In genomic region chr1:31712625-31713024, GRCh38 we compare ENCODE assay signal across 10 cellular contexts. TPM values are rescaled to one million over a fixed set of nuclear protein-coding genes. Genes with fewer than 3 reads are reported as not detected.
DNase-seq lines count a peak whose midpoint lies in the region; ATAC-seq and TF ChIP-seq lines count a peak whose summit lies in the region.
"Had no signal": no experiment of that assay in that cellular context is flagged by ENCODE, and none has a peak within 500 bp of the region (broad histone marks: within the 10 kb centered on the region; RNA-seq: fewer than 3 reads in every experiment).

No MANE protein-coding gene starts in this region.

- TF ChIP-seq CTCF in AG04450 (IDR thresholded peaks at IDR 0.05; ENCODE audit: low read depth, low read length) (no peak), Panc1 (IDR thresholded peaks at IDR 0.05) (no peak)

- peak; percentile 55 for DNase-seq in AG04450 (ENCODE audit: low read depth, low spot score)
- no peak for DNase-seq in Panc1 (ENCODE audit: low read depth, low spot score)
- peak; percentile 53 for DNase-seq in fibroblast of gingiva (ENCODE audit: low read depth)
- peak; percentile 79 for DNase-seq in non-pigmented ciliary epithelial cell (ENCODE audit: low read depth)
- no peak for DNase-seq in NOMO-1 treated with DMSO at 0.1 percent for 48 hours (lab: John Stamatoyannopoulos, UW; ENCODE audit: unreplicated experiment)
- DNase-seq in COLO668 (lab: John Stamatoyannopoulos, UW; ENCODE audit: unreplicated experiment): no peak
- DNase-seq in DMS79 treated with DMSO at 0.1 percent for 48 hours (lab: John Stamatoyannopoulos, UW): no peak

- BruUV-seq in Panc1 (replicated peaks; lab: Mats Ljungman, UMichigan): no TSS peak

- no peaks in the 10 kb centered on the region for H3K36me3 ChIP-seq in Panc1 (ENCODE audit: control insufficient read depth, insufficient read depth, low read length)

- in situ Hi-C loops in Panc1 (cut with HindIII; ENCODE audit: low pct_unique_long_range_greater_than_20kb, low sequenced_read_pairs): no loop called here

- H3K9me3 ChIP-seq in AG04450 (ENCODE audit: control insufficient read depth, insufficient read depth, low read length): peaks cover 3% of the 10 kb centered on the region; the same call in 1 of the 2 replicates
- H3K9me3 ChIP-seq in Panc1 (ENCODE audit: control insufficient read depth, insufficient read depth, low read depth, low read length): no peaks in the 10 kb centered on the region

- H3K4me3 ChIP-seq in AG04450 (ENCODE audit: low read depth, low read length) (peak overlapping the region; percentile 7; the same call in 1 of the 2 replicates), Panc1 (ENCODE audit: low read depth in 2 of 2, low read length in 2 of 2) (no peak overlapping the region)

- intact Hi-C loops in Panc1 (cut with micrococcal nuclease; ENCODE audit: unreplicated experiment): no loop called here

- no peaks in the 10 kb centered on the region for H3K27me3 ChIP-seq in AG04450 (ENCODE audit: control insufficient read depth, insufficient read depth, low read length)
- H3K27me3 ChIP-seq in Panc1 (ENCODE audit: control insufficient read depth, insufficient read depth, low read length): no peaks in the 10 kb centered on the region

- H3K27ac ChIP-seq in AG04450 (ENCODE audit: low read depth, low read length) (peak overlapping the region; percentile 95), Panc1 (ENCODE audit: low read length) (peak overlapping the region; percentile 71)
- H3K27ac ChIP-seq: epithelial cell of prostate had no signal

- no peak for ATAC-seq in Panc1
- no peak for ATAC-seq in GM21381 (IDR thresholded peaks at IDR 0.05; ENCODE audit: unreplicated experiment)

- POLR2A ChIA-PET in AG04450 (lab: Yijun Ruan, JAX): interaction anchor here (1.5 to 2.1 kb wide), 3 partner anchors 9 to 68 kb away, joined by 3 to 12 read pairs (median 9); partner anchors contain the start of genes COL16A1 and PEF1
- POLR2A ChIA-PET in Panc1 (lab: Charles Lee): interaction anchor here (0.6 kb wide), 1 partner anchor 1630 kb away, joined by 3 read pairs; no protein-coding TSS in a partner anchor

- H3K4me1 ChIP-seq in Panc1 (ENCODE audit: control insufficient read depth, insufficient read depth, low read length): peaks cover 47% of the 10 kb centered on the region

- CTCF ChIA-PET in AG04450 (lab: Charles Lee): interaction anchor here (1.0 to 1.7 kb wide), 4 partner anchors 16 to 251 kb away, joined by 3 to 7 read pairs (median 3); no protein-coding TSS in a partner anchor
- CTCF ChIA-PET in Panc1 (lab: Charles Lee): interaction anchor here (0.6 to 0.7 kb wide), 3 partner anchors 47 to 77 kb away, joined by 3 to 4 read pairs (median 3); no protein-coding TSS in a partner anchor

RNA-seq across cellular contexts. Expression of gene COL16A1, which starts 8.8 kb away (rescaled TPM):
- 35.4 and 39.5 TPM in 2 replicates for polyA plus RNA-seq in AG04450 (2011; rRNA removed)
- polyA minus RNA-seq in AG04450 (2011; rRNA and poly(A)+ RNA removed): 47.0 and 64.1 TPM in 2 replicates
- total RNA-seq in Panc1 (2021; ENCODE audit: unreplicated experiment): 7.6 TPM
- polyA plus RNA-seq in Panc1 (2012; ENCODE audit: insufficient read length): 3.5 TPM
- polyA plus RNA-seq: CD14-positive monocyte had no signal

RNA-seq across cellular contexts. Expression of gene ADGRB2, which starts 51.5 kb away (rescaled TPM):
- polyA plus RNA-seq in AG04450 (2011; rRNA removed): 5.4 and 7.2 TPM in 2 replicates
- 6.6 and 7.8 TPM in 2 replicates for polyA minus RNA-seq in AG04450 (2011; rRNA and poly(A)+ RNA removed)
- total RNA-seq in Panc1 (2021; ENCODE audit: unreplicated experiment): 34.8 TPM
- 31.5 TPM for polyA plus RNA-seq in Panc1 (2012; ENCODE audit: insufficient read length)
- polyA plus RNA-seq: CD14-positive monocyte had no signal

Comparison
In these comparisons a context has a peak if more than half of its experiments do, and no peak if none do; other contexts are left out.
1. DNase-seq: peak in AG04450 (single experiment), fibroblast of gingiva (single experiment) and non-pigmented ciliary epithelial cell (single experiment); none in Panc1 (single experiment), NOMO-1 treated with DMSO at 0.1 percent for 48 hours (single experiment), COLO668 (single experiment) and DMS79 treated with DMSO at 0.1 percent for 48 hours (single experiment).